14 cellular contexts compared by ENCODE assay signal in the genomic region with DNA sequence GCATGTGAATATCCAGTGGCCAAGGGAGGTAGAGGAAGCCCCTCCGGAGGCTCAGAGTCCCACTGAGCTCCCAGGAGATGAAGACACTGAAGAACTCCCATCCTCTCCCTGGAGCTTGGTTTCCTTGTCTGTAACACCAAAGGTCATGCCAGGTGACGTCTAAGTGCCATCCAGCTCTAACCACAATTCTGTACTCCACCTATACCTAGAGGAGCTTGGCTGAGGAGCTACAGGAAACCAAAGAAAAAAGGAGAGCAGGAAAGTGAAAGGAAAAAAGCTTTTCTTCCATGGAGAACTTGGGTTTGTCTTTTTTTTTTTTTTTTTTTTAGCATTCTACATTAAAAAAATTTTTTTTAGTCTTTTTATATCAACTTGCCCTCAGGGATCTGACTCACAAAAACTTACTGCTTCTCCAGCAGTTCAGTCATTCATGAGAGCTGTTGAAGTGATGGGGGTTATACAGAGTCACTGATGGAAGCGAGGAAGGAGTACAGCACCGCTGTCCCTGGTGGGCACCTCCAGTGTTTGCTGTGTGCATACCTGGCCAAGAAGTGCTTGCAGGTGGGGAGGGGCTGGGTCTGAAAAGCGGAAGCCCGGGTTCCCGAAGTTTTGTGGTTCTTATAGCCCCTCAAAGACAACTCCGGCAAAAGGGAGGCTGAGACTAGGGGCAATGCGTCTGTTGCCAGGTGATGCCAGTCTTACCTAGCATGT. TPM values are rescaled to one million over a fixed set of nuclear protein-coding genes. Genes with fewer than 3 reads are reported as not detected.
A peak's percentile ranks its signal among the peaks of the same experiment; 100 is the strongest.
DNase-seq lines count a peak whose midpoint lies in the region; ATAC-seq, FAIRE-seq and TF ChIP-seq lines count a peak whose summit lies in the region.
"Had no signal": no experiment of that assay in that cellular context is flagged by ENCODE, and none has a peak within 500 bp of the region (broad histone marks: within the 10 kb centered on the region; RNA-seq: fewer than 3 reads in every experiment).

No MANE protein-coding gene starts in this region.

- H3K4me2 ChIP-seq in H1 (ENCODE audit: insufficient read depth in 1 of 2, low read depth in 2 of 2, low read length in 2 of 2) = no peak overlapping the region

- H3K27me3 ChIP-seq in H1 (replicated peaks in 1 of 4; ENCODE audit: control insufficient read depth in 3 of 4, extremely low read depth in 1 of 4, insufficient read depth in 3 of 4, low read length in 3 of 4) (no peaks in the 10 kb centered on the region), lung (ENCODE audit: control insufficient read depth, insufficient read depth) (no peaks in the 10 kb centered on the region), tibial nerve (no peaks in the 10 kb centered on the region)
- no peaks in the 10 kb centered on the region for H3K27me3 ChIP-seq in CD8-positive, alpha-beta memory T cell (ENCODE audit: insufficient read depth, low read length, poor library complexity, severe bottlenecking)

- no peak overlapping the region for H3K14ac ChIP-seq in H1 (ENCODE audit: insufficient read length)

- no peak overlapping the region for H3K4me3 ChIP-seq in H1 (ENCODE audit: extremely low read depth in 1 of 4, insufficient read depth in 2 of 4, low read depth in 3 of 4, low read length in 4 of 4)
- no peak overlapping the region for H3K4me3 ChIP-seq in lung
- no peak overlapping the region for H3K4me3 ChIP-seq in tibial nerve
- H3K4me3 ChIP-seq in CD8-positive, alpha-beta memory T cell (ENCODE audit: low read length) = no peak overlapping the region

- no peaks in the 10 kb centered on the region for H4K20me1 ChIP-seq in H1 (replicated peaks in 1 of 2; ENCODE audit: control insufficient read depth in 1 of 2, insufficient read depth in 2 of 2, low read length in 2 of 2)

- no peak overlapping the region for H3K18ac ChIP-seq in H1 (ENCODE audit: extremely low read depth, low read length)

- H3K36me3 Mint-ChIP-seq in progenitor cell of endocrine pancreas (ENCODE audit: insufficient read depth) = peaks cover 7% of the 10 kb centered on the region
- peaks cover 1% of the 10 kb centered on the region for H3K36me3 Mint-ChIP-seq in activated naive CD8-positive, alpha-beta T cell treated with anti-CD3 and anti-CD28 coated beads, Interleukin-2, amount 50 U/mL, for 24 hours (ENCODE audit: low read depth)
- H3K36me3 Mint-ChIP-seq in CD8-positive, alpha-beta memory T cell = no peaks in the 10 kb centered on the region

- H3K79me2 ChIP-seq in H1 (ENCODE audit: control insufficient read depth in 1 of 2, insufficient read depth in 2 of 2, low read length in 2 of 2) = no peaks in the 10 kb centered on the region

- H4K5ac ChIP-seq in H1 (ENCODE audit: insufficient read length, low read depth, low read length) = no peak overlapping the region

- no peak overlapping the region for H3K56ac ChIP-seq in H1 (replicated peaks; ENCODE audit: insufficient read length, low read depth, low read length)

- H3K36me3 ChIP-seq in H1 (ENCODE audit: control insufficient read depth in 2 of 4, insufficient read depth in 4 of 4, low read length in 3 of 4) (no peaks in the 10 kb centered on the region), lung (ENCODE audit: control insufficient read depth in 2 of 2, insufficient read depth in 2 of 2, low read length in 2 of 2) (peaks cover 0 to 2% of the 10 kb centered on the region in 2 donors), tibial nerve (no peaks in the 10 kb centered on the region)
- H3K36me3 ChIP-seq in CD8-positive, alpha-beta memory T cell (ENCODE audit: insufficient read depth, low read length) = no peaks in the 10 kb centered on the region

- no peak overlapping the region for H2AK5ac ChIP-seq in H1 (ENCODE audit: low read depth, low read length)

- H2BK5ac ChIP-seq in H1 (ENCODE audit: low read depth, low read length) = no peak overlapping the region

- H3K79me1 ChIP-seq in H1 (ENCODE audit: low read depth, low read length) = no peaks in the 10 kb centered on the region

- no peak overlapping the region for H2BK15ac ChIP-seq in H1 (ENCODE audit: low read length)

- no peak overlapping the region for H2BK12ac ChIP-seq in H1 (ENCODE audit: low read depth, low read length)

- H3K27ac Mint-ChIP-seq in progenitor cell of endocrine pancreas = no peak overlapping the region
- H3K27ac Mint-ChIP-seq in activated naive CD8-positive, alpha-beta T cell treated with anti-CD3 and anti-CD28 coated beads, Interleukin-2, amount 50 U/mL, for 24 hours = no peak overlapping the region
- no peak overlapping the region for H3K27ac Mint-ChIP-seq in CD8-positive, alpha-beta memory T cell
- H3K27ac Mint-ChIP-seq: activated T-helper 1 cell treated with anti-CD3 and anti-CD28 coated beads, Interleukin-12 subunit alpha, Interleukin-12 subunit beta, Interleukin-2, Interleukin-4 antibody, amounts not matched to agents 30 ng/mL and 10 ng/mL and 1 ng/mL, durations not matched to agents 14 hours and 24 hours and 36 hours had no signal

- no peak overlapping the region; the same call in 1 of the 2 replicates for H4K8ac ChIP-seq in H1 (ENCODE audit: extremely low read depth, insufficient read depth, low read length)

- DNase-seq in M059J (ENCODE audit: low read depth) = peak; percentile 82
- peak in 1 of 2 experiments; percentile 24 for DNase-seq in H1 (ENCODE audit: low read depth in 1 of 2, low spot score in 2 of 2)
- peak; percentile 30 for DNase-seq in lung (ENCODE audit: low spot score)
- no peak for DNase-seq in tibial nerve (ENCODE audit: low spot score in 2 of 2)
- no peak for DNase-seq in progenitor cell of endocrine pancreas (ENCODE audit: low spot score, unreplicated experiment)
- DNase-seq in activated naive CD8-positive, alpha-beta T cell treated with anti-CD3 and anti-CD28 coated beads, Interleukin-2, amount 50 U/mL, for 24 hours = no peak
- no peak for DNase-seq in CD8-positive, alpha-beta memory T cell
- DNase-seq: NK-92 treated with Interleukin-12 subunit alpha and Interleukin-12 subunit beta, amount 100 ng/mL, for 24 hours; stimulated activated CD4-positive, alpha-beta T cell treated with anti-CD3 and anti-CD28 coated beads, Interleukin-2, amount 100 ng/mL, for 24 hours; stimulated activated naive CD4-positive, alpha-beta T cell; SW 1271 had no signal

- no peaks in the 10 kb centered on the region for H3K9me3 ChIP-seq in H1 (ENCODE audit: insufficient read depth in 2 of 2, low read depth in 1 of 2, low read length in 1 of 2)
- H3K9me3 ChIP-seq in lung (ENCODE audit: control insufficient read depth in 2 of 2, insufficient read depth in 1 of 2, low read length in 1 of 2) = no peaks in the 10 kb centered on the region
- H3K9me3 ChIP-seq in tibial nerve = no peaks in the 10 kb centered on the region
- no peaks in the 10 kb centered on the region for H3K9me3 ChIP-seq in CD8-positive, alpha-beta memory T cell (ENCODE audit: low read length)

- POLR2A ChIA-PET in H1 (lab: Charles Lee; ENCODE audit: partially characterized antibody) = interaction anchor here (1.4 kb wide), 1 partner anchor 11 kb away, joined by 4 read pairs; no protein-coding TSS in a partner anchor
- POLR2A ChIA-PET in CD8-positive, alpha-beta memory T cell (lab: Charles Lee) = no interaction called here

- H3K23me2 ChIP-seq in H1 (ENCODE audit: low read depth, low read length) = no peaks in the 10 kb centered on the region

- H2AFZ ChIP-seq in H1 (ENCODE audit: low read length) = no peak overlapping the region

- ATAC-seq in lung (ENCODE audit: insufficient read depth, low FRiP score) = no peak
- ATAC-seq in activated naive CD8-positive, alpha-beta T cell treated with anti-CD3 and anti-CD28 coated beads, Interleukin-2, amount 50 U/mL, for 24 hours = no peak
- no peak for ATAC-seq in HG02981 (IDR thresholded peaks at IDR 0.05; ENCODE audit: unreplicated experiment)

- WGBS in H1 (ENCODE audit: extremely low coverage in 1 of 2, insufficient coverage in 1 of 2, insufficient read length in 1 of 2, insufficient replicate concordance in 2 of 2, low coverage in 1 of 2, low lambda C conversion rate in 2 of 2, missing lambda C conversion rate in 1 of 2), 2 experiments = 91% methylated on average over 9 of the region's 9 CpGs; no CpG with 5 or more reads in 1 of the 2 experiments
- 69 to 82% methylated on average over 9 of the region's 9 CpGs for WGBS in lung, 2 donors
- WGBS in tibial nerve, 2 donors = 83 to 88% methylated on average over 9 of the region's 9 CpGs

- H3K9me3 Mint-ChIP-seq in progenitor cell of endocrine pancreas (ENCODE audit: low read depth) = peaks cover 4% of the 10 kb centered on the region
- peaks cover 3% of the 10 kb centered on the region for H3K9me3 Mint-ChIP-seq in activated naive CD8-positive, alpha-beta T cell treated with anti-CD3 and anti-CD28 coated beads, Interleukin-2, amount 50 U/mL, for 24 hours
- no peaks in the 10 kb centered on the region for H3K9me3 Mint-ChIP-seq in CD8-positive, alpha-beta memory T cell
- H3K9me3 Mint-ChIP-seq: activated T-helper 1 cell treated with anti-CD3 and anti-CD28 coated beads, Interleukin-12 subunit alpha, Interleukin-12 subunit beta, Interleukin-2, Interleukin-4 antibody, amounts not matched to agents 30 ng/mL and 10 ng/mL and 1 ng/mL, durations not matched to agents 14 hours and 24 hours and 36 hours had no signal

- no peak overlapping the region for H3K4ac ChIP-seq in H1 (replicated peaks; ENCODE audit: insufficient read length, low read depth, low read length)

- no peak overlapping the region for H4K91ac ChIP-seq in H1 (replicated peaks; ENCODE audit: insufficient read length, low read length)

- no peak overlapping the region for H3K4me3 Mint-ChIP-seq in progenitor cell of endocrine pancreas (ENCODE audit: low read depth)
- H3K4me3 Mint-ChIP-seq in activated naive CD8-positive, alpha-beta T cell treated with anti-CD3 and anti-CD28 coated beads, Interleukin-2, amount 50 U/mL, for 24 hours = no peak overlapping the region
- H3K4me3 Mint-ChIP-seq in CD8-positive, alpha-beta memory T cell = no peak overlapping the region
- H3K4me3 Mint-ChIP-seq: activated T-helper 1 cell treated with anti-CD3 and anti-CD28 coated beads, Interleukin-12 subunit alpha, Interleukin-12 subunit beta, Interleukin-2, Interleukin-4 antibody, amounts not matched to agents 30 ng/mL and 10 ng/mL and 1 ng/mL, durations not matched to agents 14 hours and 24 hours and 36 hours had no signal

- no peaks in the 10 kb centered on the region for H3K27me3 Mint-ChIP-seq in progenitor cell of endocrine pancreas
- no peaks in the 10 kb centered on the region for H3K27me3 Mint-ChIP-seq in activated naive CD8-positive, alpha-beta T cell treated with anti-CD3 and anti-CD28 coated beads, Interleukin-2, amount 50 U/mL, for 24 hours
- peaks cover 0 to 1% of the 10 kb centered on the region in 2 donors for H3K27me3 Mint-ChIP-seq in CD8-positive, alpha-beta memory T cell

- TF ChIP-seq EP300 in H1 (IDR thresholded peaks at IDR 0.05; ENCODE audit: borderline replicate concordance in 1 of 2, low read depth in 2 of 2, low read length in 2 of 2) (no peak), tibial nerve (IDR thresholded peaks at IDR 0.05) (no peak)

- CTCF ChIA-PET in H1 (lab: Charles Lee; ENCODE audit: partially characterized antibody) = interaction anchor here (0.7 to 1.8 kb wide), 3 partner anchors 26 to 38 kb away, joined by 3 to 4 read pairs (median 3); no protein-coding TSS in a partner anchor
- CTCF ChIA-PET in CD8-positive, alpha-beta memory T cell (lab: Charles Lee) = interaction anchor here (1.0 kb wide), 1 partner anchor 18 kb away, joined by 3 read pairs; no protein-coding TSS in a partner anchor

- H3K27ac ChIP-seq in H1 (ENCODE audit: low read depth, low read length) (no peak overlapping the region), lung (ENCODE audit: low read depth in 1 of 2, low read length in 1 of 2) (peak overlapping the region; percentile 35 to 49), tibial nerve (peak overlapping the region in 3 of 4 donors; percentile 29 to 73 (median 71))
- no peak overlapping the region for H3K27ac ChIP-seq in CD8-positive, alpha-beta memory T cell (ENCODE audit: low read depth, low read length)

- TF ChIP-seq RAD21 in H1 (IDR thresholded peaks at IDR 0.05 in 1 of 2, conservative IDR thresholded peaks at IDR 0.05 in 1 of 2; ENCODE audit: low read depth in 2 of 2, low read length in 2 of 2) = 0 out of 4 replicates have a peak, but pooled peaks of 1 of the 2 experiments have one; percentile 7

- no peak for FAIRE-seq in H1 (lab: Jason Lieb, UNC)
- FAIRE-seq: GM19239 had no signal

- no peak overlapping the region for H3K23ac ChIP-seq in H1 (ENCODE audit: insufficient read length)

- no peak overlapping the region for H2BK120ac ChIP-seq in H1 (replicated peaks; ENCODE audit: low read depth, low read length)

- TF ChIP-seq POLR2A in H1 (IDR thresholded peaks at IDR 0.05; ENCODE audit: control extremely low read depth in 1 of 2, low read depth in 2 of 2, low read length in 2 of 2) (no peak), tibial nerve (IDR thresholded peaks at IDR 0.05) (no peak)

- no peaks in the 10 kb centered on the region for H3K4me1 Mint-ChIP-seq in progenitor cell of endocrine pancreas (ENCODE audit: low read depth)
- no peaks in the 10 kb centered on the region for H3K4me1 Mint-ChIP-seq in activated naive CD8-positive, alpha-beta T cell treated with anti-CD3 and anti-CD28 coated beads, Interleukin-2, amount 50 U/mL, for 24 hours
- H3K4me1 Mint-ChIP-seq in CD8-positive, alpha-beta memory T cell = no peaks in the 10 kb centered on the region

- H3K9ac ChIP-seq in H1 (replicated peaks in 1 of 4; ENCODE audit: extremely low read depth in 1 of 4, low read depth in 3 of 4, low read length in 3 of 4) = no peak overlapping the region

- H3K4me1 ChIP-seq in H1 (replicated peaks in 1 of 4; ENCODE audit: control insufficient read depth in 3 of 4, insufficient read depth in 4 of 4, low read length in 3 of 4) = peaks cover 0 to 5% (median 0%) of the 10 kb centered on the region in 4 experiments; a peak in 2 of 7 replicates
- peaks cover 11 to 21% of the 10 kb centered on the region in 2 donors for H3K4me1 ChIP-seq in lung (ENCODE audit: control insufficient read depth in 2 of 2, insufficient read depth in 2 of 2, low read length in 2 of 2)
- peaks cover 0 to 62% (median 20%) of the 10 kb centered on the region in 4 donors for H3K4me1 ChIP-seq in tibial nerve
- no peaks in the 10 kb centered on the region for H3K4me1 ChIP-seq in CD8-positive, alpha-beta memory T cell (ENCODE audit: insufficient read depth, low read length)

- TF ChIP-seq CTCF in H1 (IDR thresholded peaks at IDR 0.05; ENCODE audit: control extremely low read depth in 1 of 3, insufficient read depth in 1 of 3, low read depth in 1 of 3, low read length in 3 of 3) (peak in 2 of 3 experiments; percentile 11 to 18; a peak in 2 of 4 replicates), lung (IDR thresholded peaks at IDR 0.05; ENCODE audit: control extremely low read depth, extremely low read depth) (no peak), tibial nerve (IDR thresholded peaks at IDR 0.05) (no peak), progenitor cell of endocrine pancreas (IDR thresholded peaks at IDR 0.05; ENCODE audit: unreplicated experiment) (no peak)

- H2BK20ac ChIP-seq in H1 (ENCODE audit: low read length) = no peak overlapping the region

RNA-seq across cellular contexts. Expression of gene MINDY4, which starts 46.0 kb away (rescaled TPM):
- 1.8 and 3.3 TPM in 2 replicates for total RNA-seq in M059J (2014; rRNA removed; shearing (Covaris generic))
- total RNA-seq in H1 (2021; fragmentation: NEBNext Ultra II Directional; extraction: Animal tissue kit (Norgen Biotek cat#: 25700)) = 3.6 and 3.8 TPM in 2 replicates
- 1.3 and 1.6 TPM in 2 replicates for polyA plus RNA-seq in H1 (2011; rRNA removed)
- polyA plus RNA-seq in H1 (2011; cell fraction: cytosol; rRNA removed) = 1.8 TPM
- 3.1 TPM for polyA plus RNA-seq in H1 (2011; cell fraction: nucleus; rRNA removed)
- 2.2 to 3.3 TPM (median 2.6 TPM) in 4 replicates for polyA plus RNA-seq in H1 (2012, experiment 1 of 2)
- polyA plus RNA-seq in H1 (2012, experiment 2 of 2) = 2.2 TPM
- 1.6 TPM for polyA plus RNA-seq in H1 (2013, experiment 1 of 2)
- polyA plus RNA-seq in H1 (2013, experiment 2 of 2) = 1.5 TPM
- polyA minus RNA-seq in H1 (2011; rRNA and poly(A)+ RNA removed) = 2.2 and 2.6 TPM in 2 replicates
- polyA minus RNA-seq in H1 (2011; cell fraction: cytosol; rRNA and poly(A)+ RNA removed) = 0.66 TPM
- polyA minus RNA-seq in H1 (2011; cell fraction: nucleus; rRNA and poly(A)+ RNA removed) = 5.3 TPM
- total RNA-seq in lung = 10 to 100 TPM; 13.3 to 24.1 TPM
- polyA plus RNA-seq in lung = 1 to 10 TPM; 5.0 to 8.1 TPM
- total RNA-seq in tibial nerve = 10 to 100 TPM; 17.1 to 21.6 (median 19.9) TPM
- 14.3 and 15.5 TPM in 2 replicates for total RNA-seq in progenitor cell of endocrine pancreas
- 1 to 10 TPM; 2.4 to 2.6 TPM for total RNA-seq in CD8-positive, alpha-beta memory T cell
- polyA plus RNA-seq in CD8-positive, alpha-beta memory T cell = 1.0 TPM

Comparison
In these comparisons a context has a peak if more than half of its experiments do, and no peak if none do; other contexts are left out.
1. DNase-seq: peak in M059J (single experiment) and lung (single experiment); none in tibial nerve (0 of 2), progenitor cell of endocrine pancreas (single experiment), activated naive CD8-positive, alpha-beta T cell treated with anti-CD3 and anti-CD28 coated beads, Interleukin-2, amount 50 U/mL, for 24 hours (single experiment) and CD8-positive, alpha-beta memory T cell (0 of 5).
2. H3K27ac ChIP-seq: peak in lung (2 of 2) and tibial nerve (3 of 4); none in H1 (single experiment) and CD8-positive, alpha-beta memory T cell (single experiment).
3. CTCF ChIP-seq: peak in H1 (2 of 3); none in lung (single experiment), tibial nerve (0 of 5) and progenitor cell of endocrine pancreas (single experiment).